38 cellular contexts compared by ENCODE assay signal in the genomic region with DNA sequence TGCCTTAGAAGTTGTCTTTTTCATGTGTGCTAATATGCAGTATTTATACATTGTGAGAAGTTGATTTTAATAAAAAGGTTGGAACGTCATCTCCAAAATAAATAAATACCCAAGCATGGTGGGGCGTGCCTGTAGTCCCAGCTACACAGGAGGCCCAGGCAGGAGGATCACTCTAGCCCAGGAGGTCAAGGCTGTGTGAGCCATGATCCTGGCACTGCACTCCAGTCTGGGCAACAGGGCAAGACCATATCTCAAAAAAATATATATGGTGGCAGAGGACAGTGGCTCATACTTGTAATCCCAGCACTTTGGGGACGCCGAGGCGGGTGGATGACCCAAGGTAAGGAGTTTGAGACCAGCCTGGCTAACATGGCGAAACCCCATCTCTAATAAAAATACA. TPM values are rescaled to one million over a fixed set of nuclear protein-coding genes. Genes with fewer than 3 reads are reported as not detected.
"Had no signal": no experiment of that assay in that cellular context is flagged by ENCODE, and none has a peak within 500 bp of the region (broad histone marks: within the 10 kb centered on the region; RNA-seq: fewer than 3 reads in every experiment).

No MANE protein-coding gene starts in this region.

- ATAC-seq: activated CD8-positive, alpha-beta T cell treated with anti-CD3 and anti-CD28 coated beads for 36 hours; activated T-cell treated with anti-CD3 and anti-CD28 coated beads, Interleukin-2, amount 50 U/mL, for 72 hours; activated T-helper 17 cell treated with anti-CD3 and anti-CD28 coated beads, Interleukin-2, amount 50 U/mL, for 72 hours; PC-3; Right ventricle myocardium inferior; SK-N-SH treated with all-trans-retinoic acid at 6 μM for 48 hours; T-cell; T-helper 17 cell had no signal

- H3K4me3 ChIP-seq: ascending aorta, cardiac muscle cell, MG63, Peyer's patch had no signal

- H3K27ac ChIP-seq: ascending aorta, cardiac muscle cell, Peyer's patch, VCaP had no signal

- H3K9me3 ChIP-seq: ascending aorta, MG63, Peyer's patch had no signal

- H3K27me3 ChIP-seq: ascending aorta, cardiac muscle cell, MG63, Peyer's patch had no signal

- DNase-seq: activated B cell treated with CpG ODN at 0.5 μM for 24 hours; activated CD4-positive, alpha-beta T cell treated with anti-CD3 and anti-CD28 coated beads for 4 hours; activated CD4-positive, alpha-beta T cell treated with anti-CD3 and anti-CD28 coated beads, Interleukin-2, amount 50 U/mL, for 1 hour; activated CD4-positive, CD25-positive, alpha-beta regulatory T cell treated with anti-CD3 and anti-CD28 coated beads, Interleukin-2, amount 50 U/mL, for 72 hours; activated CD8-positive, alpha-beta T cell treated with anti-CD3 and anti-CD28 coated beads for 36 hours; activated effector memory CD4-positive, alpha-beta T cell treated with anti-CD3 and anti-CD28 coated beads, Interleukin-2, amount 50 U/mL, for 16 hours; activated naive CD4-positive, alpha-beta T cell; activated naive CD4-positive, alpha-beta T cell treated with anti-CD3 and anti-CD28 coated beads, Interleukin-2, amount 50 U/mL, for 16 hours; activated naive CD8-positive, alpha-beta T cell treated with anti-CD3 and anti-CD28 coated beads for 36 hours; activated T-cell treated with anti-CD3 and anti-CD28 coated beads, Interleukin-2, amount 50 U/mL, for 1 hour; activated T-cell treated with anti-CD3 and anti-CD28 coated beads, Interleukin-2, amount 50 U/mL, for 72 hours; amygdala; Karpas-422; KBM-7; MG63; NCI-H1048; NCI-H1105 treated with DMSO at 0.1 percent for 48 hours; NCI-H1436 treated with DMSO at 0.1 percent for 48 hours; NCI-H1694 treated with DMSO at 0.1 percent for 48 hours; NCI-H2029 treated with DMSO at 0.1 percent for 48 hours; NCI-H2107; NCI-H2171; NCI-H510A; NCI-H526; NCI-H748 treated with DMSO at 0.1 percent for 48 hours; NK-92 treated with Interleukin-12 subunit alpha and Interleukin-12 subunit beta, amount 100 ng/mL, for 24 hours; PC-3; Peyer's patch; RPMI8226; SIG-M5; T-cell; T-helper 17 cell had no signal

RNA-seq across cellular contexts. Expression of a gene that starts 21.6 kb away (rescaled TPM):
- total RNA-seq: ascending aorta had no signal
